Comparison of ENCODE assay signal across 21 cellular contexts in the genomic region with DNA sequence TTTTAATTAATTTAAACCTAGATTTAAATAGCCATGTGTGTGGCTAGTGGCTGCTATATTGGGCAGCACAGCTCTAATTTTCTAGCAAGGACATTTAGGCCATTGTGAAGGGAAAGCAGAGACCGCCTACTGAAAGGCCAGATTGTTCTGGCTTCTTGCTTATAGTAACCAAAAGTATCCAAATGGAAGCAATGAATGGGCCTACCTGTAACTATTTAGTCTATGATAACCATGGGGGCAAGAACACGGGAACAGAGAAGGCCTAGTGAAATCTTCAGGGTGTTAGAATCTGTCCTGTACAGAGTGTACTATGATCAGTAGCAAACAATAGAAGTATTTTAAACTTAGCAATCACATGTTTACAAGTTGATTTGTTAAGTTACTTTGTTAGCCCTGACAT.
"Had no signal": no experiment of that assay in that cellular context is flagged by ENCODE, and none has a peak within 500 bp of the region (broad histone marks: within the 10 kb centered on the region; RNA-seq: fewer than 3 reads in every experiment).

No MANE protein-coding gene starts in this region.

- H3K27me3 ChIP-seq: adrenal gland, colonic mucosa, esophagus squamous epithelium, gastrocnemius medialis, neutrophil, ovary, right atrium auricular region, transverse colon had no signal

- H3K27ac ChIP-seq: adrenal gland, colonic mucosa, esophagus squamous epithelium, gastrocnemius medialis, neutrophil, ovary, psoas muscle, right atrium auricular region, spleen, transverse colon, VCaP had no signal

- H3K4me1 ChIP-seq: adrenal gland, colonic mucosa, esophagus squamous epithelium, gastrocnemius medialis, psoas muscle, right atrium auricular region, spleen, transverse colon had no signal

- H3K36me3 ChIP-seq: adrenal gland, colonic mucosa, esophagus squamous epithelium, gastrocnemius medialis, neutrophil, ovary, right atrium auricular region, spleen, transverse colon had no signal

- DNase-seq: activated CD4-positive, alpha-beta T cell treated with anti-CD3 and anti-CD28 coated beads, Interleukin-2, amount 10 ng/mL, durations not matched to agents 24 days and 14 days; activated CD8-positive, alpha-beta T cell treated with anti-CD3 and anti-CD28 coated beads for 36 hours; activated T-cell treated with anti-CD3 and anti-CD28 coated beads, Interleukin-2, amount 50 U/mL, for 1 hour; adrenal gland; colonic mucosa; endodermal cell; esophagus squamous epithelium; gastrocnemius medialis; head of caudate nucleus; left cardiac atrium; ovary; psoas muscle; spleen; stimulated activated CD4-positive, alpha-beta T cell treated with anti-CD3 and anti-CD28 coated beads, Interleukin-4, amount 100 ng/mL, for 1 hour; stimulated activated naive CD4-positive, alpha-beta T cell; transverse colon had no signal

- H3K4me3 ChIP-seq: adrenal gland, colonic mucosa, esophagus squamous epithelium, gastrocnemius medialis, ovary, psoas muscle, right atrium auricular region, spleen, transverse colon had no signal

- ATAC-seq: activated CD4-positive, CD25-positive, alpha-beta regulatory T cell treated with anti-CD3 and anti-CD28 coated beads, Interleukin-2, amount 50 U/mL, for 24 hours; activated CD8-positive, alpha-beta T cell treated with anti-CD3 and anti-CD28 coated beads for 36 hours; gastrocnemius medialis; left cardiac atrium; natural killer cell treated with Interleukin-12 subunit alpha and Interleukin-12 subunit beta and Interleukin-15 and Interleukin-18, amount 100 ng/mL, for 72 hours; psoas muscle had no signal

- H3K9me3 ChIP-seq: adrenal gland, colonic mucosa, esophagus squamous epithelium, gastrocnemius medialis, neutrophil, ovary, psoas muscle, right atrium auricular region, spleen, transverse colon had no signal
